Comparison of ENCODE assay signal across 9 cellular contexts in the genomic region with DNA sequence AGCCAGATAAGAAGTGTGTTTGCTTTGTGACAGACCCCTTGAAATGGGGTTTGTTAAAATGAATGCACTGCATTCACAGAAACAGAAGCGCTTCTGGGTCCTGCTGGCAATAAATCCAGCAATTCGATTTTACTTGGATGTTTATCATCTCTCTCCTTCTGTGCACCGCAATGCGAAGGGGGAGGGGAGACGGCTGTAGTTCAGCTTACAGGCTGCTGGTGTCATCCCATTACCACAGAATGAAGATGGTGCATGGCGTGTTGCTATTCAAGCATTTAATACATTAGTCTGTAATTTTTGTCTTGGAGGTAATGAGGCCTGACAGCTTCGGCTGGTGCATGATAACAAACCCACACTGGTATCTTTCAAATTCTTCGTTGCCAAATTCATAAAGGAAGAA.
DNase-seq lines count a peak whose midpoint lies in the region; ATAC-seq and TF ChIP-seq lines count a peak whose summit lies in the region.
"Had no signal": no experiment of that assay in that cellular context is flagged by ENCODE, and none has a peak within 500 bp of the region (broad histone marks: within the 10 kb centered on the region; RNA-seq: fewer than 3 reads in every experiment).

No MANE protein-coding gene starts in this region.

- peaks cover 23% of the 10 kb centered on the region for H3K4me1 Mint-ChIP-seq in brain
- H3K4me1 Mint-ChIP-seq: central memory CD8-positive, alpha-beta T cell had no signal

- H3K27me3 Mint-ChIP-seq in brain: peaks cover 5% of the 10 kb centered on the region
- H3K27me3 Mint-ChIP-seq: central memory CD8-positive, alpha-beta T cell had no signal

- DNase-seq in COR-L47 (lab: John Stamatoyannopoulos, UW) (peak; percentile 89), NCI-H2081 treated with DMSO at 0.1 percent for 48 hours (lab: John Stamatoyannopoulos, UW) (peak; percentile 83), lower leg skin (ENCODE audit: low spot score in 2 of 2) (peak; percentile 19 to 83), HuH-7.5 (ENCODE audit: low spot score) (no peak), NCI-H226 (no peak), CD1c-positive myeloid dendritic cell (ENCODE audit: extremely low spot score) (no peak)

- TF ChIP-seq POLR2A in lower leg skin (IDR thresholded peaks at IDR 0.05): no peak

- no peak for ATAC-seq in GM19035 (IDR thresholded peaks at IDR 0.05; ENCODE audit: unreplicated experiment)

- peaks cover 6 to 18% (median 13%) of the 10 kb centered on the region in 5 experiments for H3K9me3 Mint-ChIP-seq in brain

- peak overlapping the region; percentile 76 to 92 (median 85) for H3K27ac Mint-ChIP-seq in brain

- TF ChIP-seq CTCF in brain (conservative IDR thresholded peaks at IDR 0.05) (peak; percentile 74 to 80), lower leg skin (IDR thresholded peaks at IDR 0.05) (no peak)

- intact Hi-C loops in lower leg skin (cut with DNase I; ENCODE audit: low total_unique reads): no loop called here

- peaks cover 9% of the 10 kb centered on the region for H3K36me3 Mint-ChIP-seq in brain

- no peak overlapping the region for H3K4me3 ChIP-seq in lower leg skin (ENCODE audit: low read depth, poor library complexity, severe bottlenecking)

- WGBS in lower leg skin, 2 donors: 26 to 38% methylated on average over 8 of the region's 8 CpGs

- H3K4me3 Mint-ChIP-seq in brain: peak overlapping the region in 4 of 5 experiments; percentile 35 to 78 (median 58)
- H3K4me3 Mint-ChIP-seq: central memory CD8-positive, alpha-beta T cell had no signal

Comparison
In these comparisons a context has a peak if more than half of its experiments do, and no peak if none do; other contexts are left out.
1. DNase-seq: peak in COR-L47 (single experiment), NCI-H2081 treated with DMSO at 0.1 percent for 48 hours (single experiment) and lower leg skin (2 of 2); none in HuH-7.5 (single experiment), NCI-H226 (single experiment) and CD1c-positive myeloid dendritic cell (single experiment).
2. CTCF ChIP-seq: peak in brain (2 of 2); none in lower leg skin (0 of 3).